ENCODE assay signal across 8 cellular contexts in the genomic region with DNA sequence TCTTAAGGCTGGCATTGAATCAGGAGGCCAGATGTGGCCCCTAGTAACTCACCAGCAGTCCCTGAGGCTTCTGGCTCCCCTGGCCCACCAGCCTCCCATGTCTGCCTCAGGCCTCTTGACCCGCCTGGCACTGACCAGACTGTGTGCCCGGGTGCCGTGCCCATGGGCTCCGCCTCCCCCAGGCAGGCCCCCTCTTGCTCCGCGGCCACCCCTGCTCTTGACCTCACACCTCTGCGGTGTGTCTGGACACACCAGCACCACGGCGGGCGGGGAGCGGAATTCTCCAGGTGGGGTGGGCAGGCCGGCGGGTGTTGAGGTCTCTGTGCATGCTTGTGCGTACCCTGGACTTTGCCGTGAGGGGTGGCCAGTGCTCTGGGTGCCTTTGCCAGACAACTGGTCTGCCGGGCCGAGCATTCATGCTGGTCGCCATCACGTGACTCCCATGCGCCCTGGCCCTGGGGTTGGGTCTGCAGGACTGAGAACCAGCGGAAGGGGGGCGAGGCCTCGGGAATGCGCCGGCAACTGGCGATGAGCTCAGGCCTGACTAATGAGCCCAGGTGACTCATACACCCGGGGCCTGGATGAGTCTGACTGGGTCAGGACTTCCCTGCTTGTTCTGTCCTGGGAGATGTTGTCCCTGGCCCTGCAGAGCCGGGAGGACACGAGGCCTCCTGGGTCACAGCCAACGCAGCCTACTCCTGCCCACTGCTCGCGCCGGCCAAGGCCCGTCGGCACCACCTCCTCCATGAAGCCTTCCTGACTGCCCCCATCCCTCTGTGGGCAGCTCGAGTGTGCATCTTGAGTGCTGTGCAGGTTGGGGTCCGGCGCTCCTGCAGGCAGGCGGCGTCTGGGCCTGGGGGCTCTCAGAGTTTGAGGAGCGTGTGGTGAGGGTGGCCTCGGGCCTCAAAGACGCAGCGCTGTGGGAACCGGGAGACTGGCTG. TPM values are rescaled to one million over a fixed set of nuclear protein-coding genes. Genes with fewer than 3 reads are reported as not detected.
A peak's percentile ranks its signal among the peaks of the same experiment; 100 is the strongest.
DNase-seq lines count a peak whose midpoint lies in the region; ATAC-seq and TF ChIP-seq lines count a peak whose summit lies in the region.

No MANE protein-coding gene starts in this region.

- H3K27me3 ChIP-seq in neuronal stem cell (ENCODE audit: control insufficient read depth in 3 of 3, insufficient read depth in 3 of 3, low read depth in 1 of 3, low read length in 3 of 3): peaks cover 0 to 2% (median 0%) of the 10 kb centered on the region in 3 experiments

- H2AFZ ChIP-seq in neuronal stem cell (ENCODE audit: low read length): no peak overlapping the region

- no CpG with 5 or more reads among the region's 45 CpGs for WGBS in neuronal stem cell (ENCODE audit: extremely low coverage in 2 of 2, insufficient read length in 2 of 2, insufficient replicate concordance in 1 of 2), 2 donors

- peaks cover 12 to 37% of the 10 kb centered on the region in 2 donors for H3K4me1 ChIP-seq in neuronal stem cell (ENCODE audit: control insufficient read depth in 2 of 2, insufficient read depth in 1 of 2, low read depth in 1 of 2, low read length in 2 of 2)

- peak overlapping the region; percentile 98 for H2AK5ac ChIP-seq in neuronal stem cell (ENCODE audit: low read depth, low read length)

- no peak overlapping the region for H3K4me2 ChIP-seq in neuronal stem cell (ENCODE audit: insufficient read depth, low read length, poor library complexity, severe bottlenecking)

- TF ChIP-seq CTCF in fibroblast of mammary gland (conservative IDR thresholded peaks at IDR 0.05; ENCODE audit: control insufficient read depth, insufficient read depth, low read depth, low read length): no peak

- H4K8ac ChIP-seq in neuronal stem cell (ENCODE audit: low read depth, low read length): no peak overlapping the region

- peak overlapping the region; percentile 89 for H3K14ac ChIP-seq in neuronal stem cell (ENCODE audit: low read length)

- no peak overlapping the region for H3K27ac ChIP-seq in neuronal stem cell (replicated peaks; ENCODE audit: low read length)

- peak overlapping the region; percentile 93 for H2BK5ac ChIP-seq in neuronal stem cell (ENCODE audit: low read length)

- peak overlapping the region; percentile 44 for H3K9ac ChIP-seq in neuronal stem cell (ENCODE audit: low read depth, low read length, poor library complexity)

- H3K23ac ChIP-seq in neuronal stem cell (ENCODE audit: low read depth, low read length, poor library complexity): peak overlapping the region; percentile 52

- H2BK12ac ChIP-seq in neuronal stem cell (ENCODE audit: low read length): peak overlapping the region; percentile 75

- peak overlapping the region; percentile 19 for H2BK15ac ChIP-seq in neuronal stem cell (ENCODE audit: low read length)

- no peak overlapping the region for H4K91ac ChIP-seq in neuronal stem cell (ENCODE audit: low read depth, low read length, poor library complexity)

- DNase-seq in COLO668 (lab: John Stamatoyannopoulos, UW; ENCODE audit: unreplicated experiment) (peak; percentile 29), RKO (ENCODE audit: low spot score) (peak; percentile 89), fibroblast of mammary gland (ENCODE audit: low read depth) (peak; percentile 99), neuronal stem cell (ENCODE audit: low spot score) (no peak), NCI-H774 (lab: John Stamatoyannopoulos, UW) (no peak)

- peaks cover 0 to 2% of the 10 kb centered on the region in 2 donors for H3K9me3 ChIP-seq in neuronal stem cell (replicated peaks in 1 of 2; ENCODE audit: control insufficient read depth in 2 of 2, insufficient read depth in 1 of 2, low read depth in 1 of 2, low read length in 2 of 2)

- H2BK120ac ChIP-seq in neuronal stem cell (ENCODE audit: low read depth, low read length): no peak overlapping the region

- ATAC-seq in GM21786 (IDR thresholded peaks at IDR 0.05; ENCODE audit: unreplicated experiment) (no peak), HG03108 (IDR thresholded peaks at IDR 0.05; ENCODE audit: unreplicated experiment) (no peak), GM18517 (IDR thresholded peaks at IDR 0.05; ENCODE audit: unreplicated experiment) (no peak)

- no peak overlapping the region for H3K4ac ChIP-seq in neuronal stem cell (ENCODE audit: low read length)

- peaks cover 26% of the 10 kb centered on the region for H3K79me1 ChIP-seq in neuronal stem cell (ENCODE audit: low read depth, low read length)

- H3K36me3 ChIP-seq in neuronal stem cell (replicated peaks in 1 of 2; ENCODE audit: control insufficient read depth in 2 of 2, insufficient read depth in 2 of 2, low read length in 2 of 2): no peaks in the 10 kb centered on the region

- no peak overlapping the region for H3K4me3 ChIP-seq in fibroblast of mammary gland (ENCODE audit: control insufficient read depth, low read depth, low read length)
- H3K4me3 ChIP-seq in neuronal stem cell (ENCODE audit: low read length in 2 of 2): no peak overlapping the region

- H3K18ac ChIP-seq in neuronal stem cell (ENCODE audit: low read length): peak overlapping the region; percentile 93

RNA-seq across cellular contexts. Expression of gene COL18A1, which starts 22.6 kb away (rescaled TPM):
- polyA plus RNA-seq in neuronal stem cell (2013, experiment 1 of 2): 42.5 TPM
- polyA plus RNA-seq in neuronal stem cell (2013, experiment 2 of 2): 42.1 TPM

Comparison
In these comparisons a context has a peak if more than half of its experiments do, and no peak if none do; other contexts are left out.
1. DNase-seq: peak in COLO668 (single experiment), RKO (single experiment) and fibroblast of mammary gland (single experiment); none in neuronal stem cell (single experiment) and NCI-H774 (single experiment).